In the genomic region with DNA sequence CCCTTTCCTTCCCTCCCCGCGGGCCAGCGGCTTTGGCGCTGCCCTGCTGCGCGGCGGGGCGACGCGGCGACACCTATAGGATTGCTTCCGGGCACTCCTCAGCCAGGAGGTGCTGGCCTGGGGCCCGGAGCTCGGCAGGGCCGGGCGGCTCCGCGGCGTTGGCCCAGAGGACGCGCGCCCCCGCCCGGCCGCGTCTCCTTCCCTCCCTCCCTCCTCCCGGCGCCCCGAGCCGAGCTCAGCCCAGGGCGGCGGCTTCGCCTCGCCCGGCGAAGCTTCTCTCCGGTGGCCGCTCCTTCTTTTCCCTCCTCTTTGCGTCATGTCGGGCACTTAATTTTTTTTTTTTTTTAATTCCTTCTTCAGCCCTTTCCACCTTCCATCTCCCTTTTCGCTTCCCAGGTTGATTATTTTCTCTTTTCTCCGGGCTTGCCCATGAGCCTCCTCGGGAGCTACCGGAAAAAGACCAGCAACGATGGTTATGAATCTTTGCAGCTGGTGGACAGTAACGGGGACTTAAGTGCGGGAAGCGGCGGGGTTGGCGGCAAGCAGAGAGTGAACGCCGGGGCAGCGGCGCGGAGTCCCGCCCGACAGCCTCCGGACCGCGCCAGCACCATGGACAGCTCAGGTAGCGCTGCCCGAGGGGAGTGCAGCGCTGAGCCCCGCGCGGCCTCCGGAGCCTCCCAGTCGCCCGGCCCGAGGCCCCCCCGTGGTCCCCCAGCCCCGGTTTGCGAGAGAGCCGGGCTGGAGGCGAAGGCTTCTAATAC, we compare ENCODE assay signal across 8 cellular contexts. TPM values are rescaled to one million over a fixed set of nuclear protein-coding genes. Genes with fewer than 3 reads are reported as not detected.
DNase-seq lines count a peak whose midpoint lies in the region; ATAC-seq, FAIRE-seq and TF ChIP-seq lines count a peak whose summit lies in the region.

DNAJC6 (plus strand) TSS at position 227 of the 761 bp plus-strand sequence; CDS start at position 430, 203 bp downstream.

- in situ Hi-C loops in HepG2 (cut with HindIII; ENCODE audit: extremely low pct_ligation_motif_present, low pct_unique_long_range_greater_than_20kb): no loop called here

- POLR2A ChIA-PET in HEK293 (lab: Yijun Ruan, JAX): interaction anchor here (0.6 to 2.3 kb wide), 6 partner anchors 22 to 576 kb away, joined by 4 to 8 read pairs (median 6); partner anchors contain the start of genes LEPR and LEPROT
- POLR2A ChIA-PET in activated CD4-positive, alpha-beta memory T cell treated with anti-CD3 and anti-CD28 coated beads, Interleukin-2, amount 10 ng/mL, durations not matched to agents 7 days and 5 days (lab: Charles Lee): interaction anchor here (0.5 to 1.3 kb wide), 2 partner anchors 21 to 111 kb away, joined by 3 to 4 read pairs; partner anchors contain the start of genes LEPR and LEPROT
- POLR2A ChIA-PET in HepG2 (lab: Yijun Ruan, JAX): interaction anchor here (0.5 to 1.8 kb wide), 2 partner anchors 110 to 566 kb away, joined by 5 to 11 read pairs; partner anchors contain the start of genes LEPR and LEPROT

- peaks cover 4% of the 10 kb centered on the region; the same call in 1 of the 2 replicates for H4K20me1 ChIP-seq in HepG2 (ENCODE audit: insufficient read depth, low read length)

- no peak within 1 kb of the TSS for H3K27ac ChIP-seq in HEK293 (ENCODE audit: extremely low read depth, low read depth, low read length)
- no peak within 1 kb of the TSS for H3K27ac ChIP-seq in duodenal mucosa (ENCODE audit: low read depth, low read length)
- no peak within 1 kb of the TSS for H3K27ac ChIP-seq in HepG2 (ENCODE audit: extremely low read length, insufficient read depth, low read length)

- H3K27me3 ChIP-seq in duodenal mucosa (ENCODE audit: control insufficient read depth in 1 of 2, insufficient read depth in 2 of 2, low read length in 2 of 2) (peaks cover 5 to 19% of the 10 kb centered on the region in 2 donors), HepG2 (ENCODE audit: control insufficient read depth in 1 of 2, insufficient read depth in 2 of 2, low read length in 2 of 2) (0 out of 5 replicates have a peak, but pooled peaks cover 0 to 4% of the 10 kb centered on the region in 2 experiments)

- ATAC-seq in HepG2 (peak; percentile 99), HG02588 (IDR thresholded peaks at IDR 0.05; ENCODE audit: unreplicated experiment) (no peak)

- H3K36me3 ChIP-seq in HEK293 (ENCODE audit: control insufficient read depth in 2 of 2, insufficient read depth in 1 of 2, low read length in 2 of 2) (no peaks in the 10 kb centered on the region), duodenal mucosa (ENCODE audit: control insufficient read depth in 1 of 2, insufficient read depth in 2 of 2, low read length in 2 of 2) (no peaks in the 10 kb centered on the region), HepG2 (replicated peaks in 1 of 2; ENCODE audit: control insufficient read depth in 1 of 2, insufficient read depth in 2 of 2, low read length in 2 of 2) (no peaks in the 10 kb centered on the region)

- peak within 1 kb of the TSS; percentile 49 for H3K4me3 Mint-ChIP-seq in activated CD4-positive, alpha-beta memory T cell treated with anti-CD3 and anti-CD28 coated beads, Interleukin-2, amount 10 ng/mL, durations not matched to agents 7 days and 5 days

- BruUV-seq in HepG2 (replicated peaks; lab: Mats Ljungman, UMichigan): no TSS peak

- peak within 1 kb of the TSS; percentile 73 for H3K4me2 ChIP-seq in HepG2 (ENCODE audit: low read depth, low read length)

- no peaks in the 10 kb centered on the region for H3K36me3 Mint-ChIP-seq in activated CD4-positive, alpha-beta memory T cell treated with anti-CD3 and anti-CD28 coated beads, Interleukin-2, amount 10 ng/mL, durations not matched to agents 7 days and 5 days (ENCODE audit: low read depth)

- H3K4me1 ChIP-seq in HEK293 (ENCODE audit: control insufficient read depth, insufficient read depth, low read length): peaks cover 6% of the 10 kb centered on the region; the same call in 1 of the 2 replicates
- H3K4me1 ChIP-seq in duodenal mucosa (ENCODE audit: control insufficient read depth in 1 of 2, insufficient read depth in 2 of 2, low read length in 2 of 2): no peaks in the 10 kb centered on the region
- peaks cover 19% of the 10 kb centered on the region for H3K4me1 ChIP-seq in HepG2 (ENCODE audit: insufficient read depth, low read length)

- TF ChIP-seq EP300 in HepG2 (IDR thresholded peaks at IDR 0.05; ENCODE audit: low read depth in 2 of 2, low read length in 2 of 2): no peak
- no peak for TF ChIP-seq EP300 in HepG2 (CRISPR knock-in tag; IDR thresholded peaks at IDR 0.05; ENCODE audit: borderline replicate concordance)

- 3% methylated on average over 53 of the region's 75 CpGs for WGBS in HepG2 (ENCODE audit: low lambda C conversion rate)

- no peak within 1 kb of the TSS for H3K27ac Mint-ChIP-seq in activated CD4-positive, alpha-beta memory T cell treated with anti-CD3 and anti-CD28 coated beads, Interleukin-2, amount 10 ng/mL, durations not matched to agents 7 days and 5 days

- peaks cover 25% of the 10 kb centered on the region for H3K27me3 Mint-ChIP-seq in activated CD4-positive, alpha-beta memory T cell treated with anti-CD3 and anti-CD28 coated beads, Interleukin-2, amount 10 ng/mL, durations not matched to agents 7 days and 5 days

- no peak within 1 kb of the TSS for H2AFZ ChIP-seq in HepG2 (ENCODE audit: low read length)

- H3K9me3 ChIP-seq in HEK293 (ENCODE audit: control insufficient read depth, insufficient read depth, low read depth, low read length): no peaks in the 10 kb centered on the region
- H3K9me3 ChIP-seq in duodenal mucosa (ENCODE audit: control insufficient read depth in 1 of 2, low read length in 2 of 2): no peaks in the 10 kb centered on the region
- H3K9me3 ChIP-seq in HepG2 (ENCODE audit: low read length): no peaks in the 10 kb centered on the region

- peaks cover 9% of the 10 kb centered on the region for H3K4me1 Mint-ChIP-seq in activated CD4-positive, alpha-beta memory T cell treated with anti-CD3 and anti-CD28 coated beads, Interleukin-2, amount 10 ng/mL, durations not matched to agents 7 days and 5 days

- H3K9ac ChIP-seq in duodenal mucosa (ENCODE audit: low read depth in 1 of 2, low read length in 2 of 2) (no peak within 1 kb of the TSS), HepG2 (ENCODE audit: insufficient read depth, low read depth, low read length) (no peak within 1 kb of the TSS)

- H3K79me2 ChIP-seq in HepG2 (ENCODE audit: insufficient read depth, low read length): no peaks in the 10 kb centered on the region

- CTCF ChIA-PET in HEK293 (lab: Yijun Ruan, JAX): interaction anchor here (0.6 to 1.1 kb wide), 6 partner anchors 27 to 118 kb away, joined by 3 to 10 read pairs (median 3); no protein-coding TSS in a partner anchor
- CTCF ChIA-PET in activated CD4-positive, alpha-beta memory T cell treated with anti-CD3 and anti-CD28 coated beads, Interleukin-2, amount 10 ng/mL, durations not matched to agents 7 days and 5 days (lab: Charles Lee): interaction anchor here (1.1 to 1.7 kb wide), 4 partner anchors 73 to 378 kb away, joined by 3 to 6 read pairs (median 3); no protein-coding TSS in a partner anchor
- CTCF ChIA-PET in HepG2 (lab: Yijun Ruan, JAX; ENCODE audit: low intra/inter-chr PET ratio, low total read pairs): interaction anchor here (0.6 kb wide), 1 partner anchor 74 kb away, joined by 3 read pairs; no protein-coding TSS in a partner anchor

- intact Hi-C loops in HepG2 (cut with micrococcal nuclease; ENCODE audit: unreplicated experiment): loop anchor here (5.0 kb wide), 1 partner anchor 42 kb away; no protein-coding TSS in a partner anchor

- peak within 1 kb of the TSS; percentile 49 for H3K4me3 ChIP-seq in HEK293 (ENCODE audit: low read depth, low read length)
- H3K4me3 ChIP-seq in duodenal mucosa (ENCODE audit: low read depth in 1 of 2, low read length in 2 of 2): peak within 1 kb of the TSS; percentile 46 to 54
- peak within 1 kb of the TSS; percentile 30 to 62 (median 59) for H3K4me3 ChIP-seq in HepG2 (replicated peaks in 1 of 3; ENCODE audit: insufficient read depth in 1 of 3, low read depth in 2 of 3, low read length in 3 of 3)

- DNase-seq in C1 segment of cervical spinal cord (lab: John Stamatoyannopoulos, UW) (peak in 11 of 14 donors; percentile 20 to 73 (median 59)), NCI-H345 treated with DMSO at 0.1 percent for 48 hours (lab: John Stamatoyannopoulos, UW; ENCODE audit: unreplicated experiment) (peak; percentile 32), HepG2 (ENCODE audit: low spot score) (peak; percentile 20)
- DNase-seq in activated CD4-positive, alpha-beta memory T cell treated with anti-CD3 and anti-CD28 coated beads, Interleukin-2, amount 10 ng/mL, durations not matched to agents 7 days and 5 days: peak; percentile 64
- DNase-seq in stimulated activated CD4-positive, alpha-beta T cell treated with anti-CD3 and anti-CD28 coated beads, Interleukin-4, amount 100 ng/mL, for 1 hour: peak; percentile 62

- no peaks in the 10 kb centered on the region for H3K9me3 Mint-ChIP-seq in activated CD4-positive, alpha-beta memory T cell treated with anti-CD3 and anti-CD28 coated beads, Interleukin-2, amount 10 ng/mL, durations not matched to agents 7 days and 5 days

- TF ChIP-seq CTCF in HEK293 (tag by site-specific recombination; IDR thresholded peaks at IDR 0.05) (no peak; the same call in 1 of the 2 replicates), HepG2 (CRISPR knock-in tag; IDR thresholded peaks at IDR 0.05) (peak; percentile 43)

- peak; percentile 35; the same call in 1 of the 2 replicates for TF ChIP-seq RAD21 in HepG2 (CRISPR knock-in tag; IDR thresholded peaks at IDR 0.05)

- no peak for FAIRE-seq in HepG2 (lab: Jason Lieb, UNC)

- TF ChIP-seq POLR2A in HepG2 (IDR thresholded peaks at IDR 0.05; ENCODE audit: insufficient read depth in 1 of 2, low read depth in 2 of 2, low read length in 2 of 2): no peak

RNA-seq across cellular contexts. Expression of gene DNAJC6, which starts in this region (rescaled TPM):
- 1 to 10 TPM; 4.0 to 5.4 TPM for total RNA-seq in activated CD4-positive, alpha-beta memory T cell treated with anti-CD3 and anti-CD28 coated beads, Interleukin-2, amount 10 ng/mL, durations not matched to agents 7 days and 5 days
- total RNA-seq in HepG2 (2016; rRNA removed; fragmentation: Illumina TruSeq; extraction: Trizol): 0.80 and 1.0 TPM in 2 replicates
- total RNA-seq in HepG2 (2016; cell fraction: cytosol; rRNA removed; fragmentation: Illumina TruSeq; extraction: Trizol; ENCODE audit: low read depth): 4.0 and 4.8 TPM in 2 replicates
- 0.85 and 1.1 TPM in 2 replicates for total RNA-seq in HepG2 (2016; cell fraction: insoluble cytoplasmic fraction; rRNA removed; fragmentation: Illumina TruSeq; extraction: Trizol)
- 0.76 and 0.93 TPM in 2 replicates for total RNA-seq in HepG2 (2016; cell fraction: membrane; rRNA removed; fragmentation: Illumina TruSeq; extraction: Trizol)
- total RNA-seq in HepG2 (2016; cell fraction: nucleus; rRNA removed; fragmentation: Illumina TruSeq; extraction: Trizol): 1.1 and 2.3 TPM in 2 replicates
- 1.6 and 1.7 TPM in 2 replicates for polyA plus RNA-seq in HepG2 (2011; rRNA removed)
- polyA plus RNA-seq in HepG2 (2011; cell fraction: cytosol; rRNA removed): 0.83 and 1.2 TPM in 2 replicates
- 1.6 TPM in 2 replicates for polyA plus RNA-seq in HepG2 (2011; cell fraction: nucleus; rRNA removed)
- polyA plus RNA-seq in HepG2 (2012): 1.7 and 1.9 TPM in 2 replicates
- polyA plus RNA-seq in HepG2 (2016; cell fraction: cytosol; fragmentation: Illumina TruSeq; extraction: Trizol; ENCODE audit: low read depth): 0.08 and 0.09 TPM in 2 replicates
- 0.67 and 0.83 TPM in 2 replicates for polyA plus RNA-seq in HepG2 (2016; cell fraction: insoluble cytoplasmic fraction; fragmentation: Illumina TruSeq; extraction: Trizol; ENCODE audit: low read depth)
- polyA plus RNA-seq in HepG2 (2016; cell fraction: membrane; fragmentation: Illumina TruSeq; extraction: Trizol; ENCODE audit: low read depth): 0.14 and 0.23 TPM in 2 replicates
- polyA plus RNA-seq in HepG2 (2016; cell fraction: nucleus; fragmentation: Illumina TruSeq; extraction: Trizol; ENCODE audit: insufficient read depth, low read depth): 0.53 and 0.74 TPM in 2 replicates
- 3.0 and 12.8 TPM in 2 replicates for polyA minus RNA-seq in HepG2 (2011; rRNA and poly(A)+ RNA removed; ENCODE audit: low replicate concordance)
- 1.3 and 3.2 TPM in 2 replicates for polyA minus RNA-seq in HepG2 (2011; cell fraction: cytosol; rRNA and poly(A)+ RNA removed)
- 4.9 and 6.8 TPM in 2 replicates for polyA minus RNA-seq in HepG2 (2011; cell fraction: nucleus; rRNA and poly(A)+ RNA removed)
